ENCODE assay signal across 15 cellular contexts in genomic region chr22:40540265-40540664, GRCh38.
DNase-seq lines count a peak whose midpoint lies in the region; ATAC-seq and TF ChIP-seq lines count a peak whose summit lies in the region.
"Had no signal": no experiment of that assay in that cellular context is flagged by ENCODE, and none has a peak within 500 bp of the region (broad histone marks: within the 10 kb centered on the region; RNA-seq: fewer than 3 reads in every experiment).

No MANE protein-coding gene starts in this region.

- ATAC-seq in activated naive CD4-positive, alpha-beta T cell treated with anti-CD3 and anti-CD28 coated beads, Interleukin-2, amount 50 U/mL, for 72 hours: no peak
- ATAC-seq in RWPE2 (ENCODE audit: low read depth): no peak
- ATAC-seq in heart right ventricle: no peak
- ATAC-seq: CD8-positive, alpha-beta T cell had no signal

- H3K4me3 Mint-ChIP-seq in CD8-positive, alpha-beta memory T cell: no peak overlapping the region
- H3K4me3 Mint-ChIP-seq: CD8-positive, alpha-beta T cell had no signal

- no peak overlapping the region for H3K4me3 ChIP-seq in RWPE2 (ENCODE audit: severe bottlenecking)
- no peak overlapping the region for H3K4me3 ChIP-seq in thyroid gland (replicated peaks in 1 of 3)
- no peak overlapping the region for H3K4me3 ChIP-seq in CD8-positive, alpha-beta memory T cell (ENCODE audit: low read length)
- H3K4me3 ChIP-seq in heart right ventricle: no peak overlapping the region
- H3K4me3 ChIP-seq: Peyer's patch had no signal

- no peaks in the 10 kb centered on the region for H3K27me3 Mint-ChIP-seq in CD8-positive, alpha-beta memory T cell

- H3K27me3 ChIP-seq in RWPE2 (ENCODE audit: insufficient read depth, poor library complexity, severe bottlenecking): no peaks in the 10 kb centered on the region
- H3K27me3 ChIP-seq in thyroid gland: no peaks in the 10 kb centered on the region
- no peaks in the 10 kb centered on the region for H3K27me3 ChIP-seq in CD8-positive, alpha-beta memory T cell (ENCODE audit: insufficient read depth, low read length, poor library complexity, severe bottlenecking)
- no peaks in the 10 kb centered on the region for H3K27me3 ChIP-seq in heart right ventricle
- H3K27me3 ChIP-seq: Peyer's patch had no signal

- peak overlapping the region; percentile 6 to 66 for H3K27ac Mint-ChIP-seq in activated naive CD4-positive, alpha-beta T cell treated with anti-CD3 and anti-CD28 coated beads, Interleukin-2, amount 50 U/mL, for 72 hours
- H3K27ac Mint-ChIP-seq in CD8-positive, alpha-beta memory T cell: peak overlapping the region in 1 of 8 donors; percentile 70
- H3K27ac Mint-ChIP-seq: CD8-positive, alpha-beta T cell had no signal

- peak overlapping the region; percentile 85 for H3K27ac ChIP-seq in RWPE2 (ENCODE audit: poor library complexity, severe bottlenecking)
- peak overlapping the region; percentile 88 for H3K27ac ChIP-seq in epithelial cell of prostate
- peak overlapping the region in 2 of 3 donors; percentile 5 to 30 for H3K27ac ChIP-seq in thyroid gland
- no peak overlapping the region for H3K27ac ChIP-seq in CD8-positive, alpha-beta memory T cell (ENCODE audit: low read depth, low read length)
- H3K27ac ChIP-seq in heart right ventricle: no peak overlapping the region
- H3K27ac ChIP-seq: Peyer's patch had no signal

- WGBS in thyroid gland, 2 donors: 94 to 95% methylated on average over 5 of the region's 5 CpGs
- 97% methylated on average over 5 of the region's 5 CpGs for WGBS in heart right ventricle, 2 donors

- CTCF ChIA-PET in CD8-positive, alpha-beta memory T cell (lab: Charles Lee): no interaction called here

- H3K4me1 ChIP-seq in RWPE2 (ENCODE audit: insufficient read depth, poor library complexity, severe bottlenecking): peaks cover 40% of the 10 kb centered on the region
- peaks cover 32 to 49% of the 10 kb centered on the region in 2 donors for H3K4me1 ChIP-seq in thyroid gland
- peaks cover under 1% of the 10 kb centered on the region for H3K4me1 ChIP-seq in CD8-positive, alpha-beta memory T cell (ENCODE audit: insufficient read depth, low read length)
- peaks cover 0 to 28% (median 13%) of the 10 kb centered on the region in 9 donors for H3K4me1 ChIP-seq in heart right ventricle
- H3K4me1 ChIP-seq: Peyer's patch had no signal

- H3K36me3 ChIP-seq in RWPE2 (ENCODE audit: low read depth) (no peaks in the 10 kb centered on the region; the same call in 1 of the 2 replicates), thyroid gland (no peaks in the 10 kb centered on the region), heart right ventricle (no peaks in the 10 kb centered on the region)
- no peaks in the 10 kb centered on the region for H3K36me3 ChIP-seq in CD8-positive, alpha-beta memory T cell (ENCODE audit: insufficient read depth, low read length)
- H3K36me3 ChIP-seq: Peyer's patch had no signal

- no peaks in the 10 kb centered on the region for H3K9me3 ChIP-seq in RWPE2 (ENCODE audit: severe bottlenecking)
- no peaks in the 10 kb centered on the region for H3K9me3 ChIP-seq in thyroid gland
- no peaks in the 10 kb centered on the region for H3K9me3 ChIP-seq in CD8-positive, alpha-beta memory T cell (ENCODE audit: low read length)
- no peaks in the 10 kb centered on the region for H3K9me3 ChIP-seq in heart right ventricle
- H3K9me3 ChIP-seq: Peyer's patch had no signal

- intact Hi-C loops in thyroid gland (cut with DNase I) (no loop called here), heart right ventricle (cut with DNase I) (loop anchor here in 1 of 10 donors (10.0 kb wide), 1 partner anchor 55 kb away; no protein-coding TSS in a partner anchor)

- no peak for TF ChIP-seq CTCF in RWPE2 (IDR thresholded peaks at IDR 0.05; ENCODE audit: poor library complexity, severe bottlenecking)
- no peak for TF ChIP-seq CTCF in thyroid gland (IDR thresholded peaks at IDR 0.05)
- TF ChIP-seq CTCF in heart right ventricle (IDR thresholded peaks at IDR 0.05): no peak

- POLR2A ChIA-PET in CD8-positive, alpha-beta memory T cell (lab: Charles Lee): no interaction called here

- no peak for TF ChIP-seq POLR2A in thyroid gland (IDR thresholded peaks at IDR 0.05)

- H3K9me3 Mint-ChIP-seq in activated naive CD4-positive, alpha-beta T cell treated with anti-CD3 and anti-CD28 coated beads, Interleukin-2, amount 50 U/mL, for 72 hours: no peaks in the 10 kb centered on the region
- H3K9me3 Mint-ChIP-seq in CD8-positive, alpha-beta memory T cell: no peaks in the 10 kb centered on the region
- H3K9me3 Mint-ChIP-seq: CD8-positive, alpha-beta T cell had no signal

- no peaks in the 10 kb centered on the region for H3K36me3 Mint-ChIP-seq in activated naive CD4-positive, alpha-beta T cell treated with anti-CD3 and anti-CD28 coated beads, Interleukin-2, amount 50 U/mL, for 72 hours
- H3K36me3 Mint-ChIP-seq in CD8-positive, alpha-beta memory T cell: peaks cover 0 to 5% (median 2%) of the 10 kb centered on the region in 3 donors
- H3K36me3 Mint-ChIP-seq: CD8-positive, alpha-beta T cell had no signal

- DNase-seq in activated naive CD4-positive, alpha-beta T cell treated with anti-CD3 and anti-CD28 coated beads, Interleukin-2, amount 50 U/mL, for 72 hours (ENCODE audit: low spot score in 2 of 2): no peak
- no peak for DNase-seq in activated naive CD4-positive, alpha-beta T cell treated with anti-CD3 and anti-CD28 coated beads, Interleukin-2, amount 50 U/mL, for 16 hours
- DNase-seq in RWPE2 (ENCODE audit: low spot score) (no peak), epithelial cell of prostate (ENCODE audit: low read depth, low spot score) (no peak), thyroid gland (no peak), heart right ventricle (no peak)
- DNase-seq in CD8-positive, alpha-beta memory T cell: no peak
- DNase-seq: CD8-positive, alpha-beta T cell; NCI-H1105 treated with DMSO at 0.1 percent for 48 hours; NCI-H1930; NCI-H2171; NCI-H446 treated with DMSO at 0.1 percent for 48 hours; NCI-H774; Peyer's patch; SIG-M5 had no signal

- H3K4me1 Mint-ChIP-seq in CD8-positive, alpha-beta memory T cell: peaks cover 13 to 35% (median 16%) of the 10 kb centered on the region in 3 donors

Comparison
In these comparisons a context has a peak if more than half of its experiments do, and no peak if none do; other contexts are left out.
1. H3K27ac ChIP-seq: peak in RWPE2 (single experiment), epithelial cell of prostate (single experiment) and thyroid gland (2 of 3); none in CD8-positive, alpha-beta memory T cell (single experiment) and heart right ventricle (0 of 10).